ENCODE assay signal across 22 cellular contexts in genomic region chr2:62717503-62718081, GRCh38.
"Had no signal": no experiment of that assay in that cellular context is flagged by ENCODE, and none has a peak within 500 bp of the region (broad histone marks: within the 10 kb centered on the region; RNA-seq: fewer than 3 reads in every experiment).

No MANE protein-coding gene starts in this region.

- H3K27me3 ChIP-seq: dorsolateral prefrontal cortex, esophagus muscularis mucosa, foreskin keratinocyte, gastrocnemius medialis, heart right ventricle, left lung had no signal

- H3K4me1 ChIP-seq: left lung, lower lobe of right lung had no signal

- H3K27ac ChIP-seq: coronary artery, dorsolateral prefrontal cortex, esophagus muscularis mucosa, foreskin keratinocyte, gastrocnemius medialis, heart right ventricle, left lung, lower lobe of right lung had no signal

- H3K36me3 ChIP-seq: gastrocnemius medialis, heart right ventricle, lower lobe of right lung had no signal

- H3K4me3 ChIP-seq: coronary artery, dorsolateral prefrontal cortex, esophagus muscularis mucosa, gastrocnemius medialis, heart right ventricle, left lung, lower lobe of right lung, mucosa of descending colon had no signal

- H3K9me3 ChIP-seq: esophagus muscularis mucosa, gastrocnemius medialis, left lung, lower lobe of right lung, mucosa of descending colon had no signal

- ATAC-seq: foreskin keratinocyte, gastrocnemius medialis, heart right ventricle, left cardiac atrium, left lung, left ventricle myocardium superior, lower lobe of right lung, mucosa of descending colon had no signal

- DNase-seq: dermis blood vessel endothelial cell; dorsolateral prefrontal cortex; effector CD4-positive, alpha-beta T cell; effector memory CD4-positive, alpha-beta T cell; foreskin keratinocyte; gastrocnemius medialis; glutamatergic neuron; head of caudate nucleus; heart right ventricle; hippocampal formation; left cardiac atrium; left lung; left ventricle myocardium superior; lower lobe of right lung; mesenchymal stem cell; mucosa of descending colon had no signal

- FAIRE-seq: colon, endothelial cell of umbilical vein, islet of Langerhans, keratinocyte had no signal
